17 cellular contexts compared by ENCODE assay signal in the genomic region with DNA sequence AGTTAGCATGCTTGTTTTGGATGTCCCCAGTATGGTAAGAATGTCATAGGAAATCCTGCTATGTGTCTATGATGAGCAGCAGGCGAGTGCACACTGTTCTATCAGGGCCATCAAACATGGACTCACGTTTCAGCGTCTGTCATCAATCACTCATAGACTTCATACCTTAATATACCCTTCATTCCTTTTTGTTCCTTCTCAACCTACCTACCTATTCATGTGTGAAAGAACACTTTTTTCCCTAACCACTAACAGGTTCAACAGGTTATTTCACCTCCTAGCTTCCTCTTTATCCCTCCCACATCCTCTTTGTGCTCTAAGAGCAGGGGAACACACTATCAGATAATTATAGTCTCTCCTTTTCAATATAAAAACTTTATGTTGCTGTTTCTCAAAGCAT.
DNase-seq lines count a peak whose midpoint lies in the region; ATAC-seq, FAIRE-seq and TF ChIP-seq lines count a peak whose summit lies in the region.
"Had no signal": no experiment of that assay in that cellular context is flagged by ENCODE, and none has a peak within 500 bp of the region (broad histone marks: within the 10 kb centered on the region; RNA-seq: fewer than 3 reads in every experiment).

No MANE protein-coding gene starts in this region.

- peak overlapping the region; percentile 52 for H3K4me2 ChIP-seq in keratinocyte (ENCODE audit: control insufficient read depth, extremely low read depth, insufficient read depth, low read depth, low read length)

- no peaks in the 10 kb centered on the region for H3K27me3 ChIP-seq in keratinocyte (ENCODE audit: control insufficient read depth, extremely low read depth, insufficient read depth, low read length)
- H3K27me3 ChIP-seq: SJSA1 had no signal

- no peak for ATAC-seq in GM18867 (IDR thresholded peaks at IDR 0.05; ENCODE audit: unreplicated experiment)

- DNase-seq in DMS153 treated with DMSO at 0.1 percent for 48 hours (lab: John Stamatoyannopoulos, UW; ENCODE audit: unreplicated experiment), result peak; percentile 44
- DNase-seq in Jurkat, Clone E6-1 (ENCODE audit: low read depth, low spot score), result peak; percentile 6
- DNase-seq in NCI-H69 (lab: John Stamatoyannopoulos, UW), result peak; percentile 62
- DNase-seq in keratinocyte (ENCODE audit: low read depth, low spot score), result no peak
- no peak for DNase-seq in GM03348 (ENCODE audit: low spot score)
- DNase-seq in urothelium cell line (ENCODE audit: low spot score), result no peak
- no peak for DNase-seq in hippocampal formation (lab: John Stamatoyannopoulos, UW)
- DNase-seq: activated CD4-positive, alpha-beta T cell treated with anti-CD3 and anti-CD28 coated beads, Interleukin-2, amount 50 U/mL, for 48 hours; activated T-cell treated with anti-CD3 and anti-CD28 coated beads, Interleukin-2, amount 50 U/mL, for 48 hours; COR-L47; NCI-H2081 treated with DMSO at 0.1 percent for 48 hours; retina; stimulated activated CD4-positive, alpha-beta T cell treated with anti-CD3 and anti-CD28 coated beads, Interleukin-1b, Interleukin-23, amount 100 ng/mL, for 48 hours had no signal

- no peaks in the 10 kb centered on the region for H3K9me3 ChIP-seq in keratinocyte (ENCODE audit: control insufficient read depth, low read depth, low read length)
- H3K9me3 ChIP-seq: SJSA1 had no signal

- TF ChIP-seq CTCF in keratinocyte (optimal IDR thresholded peaks at IDR 0.05 in 1 of 3, IDR thresholded peaks at IDR 0.05 in 1 of 3, conservative IDR thresholded peaks at IDR 0.05 in 1 of 3; ENCODE audit: extremely low read depth in 1 of 3, insufficient read depth in 2 of 3, low read length in 3 of 3), result no peak

- dilution Hi-C loops in keratinocyte (cut with MboI; ENCODE audit: extremely low pct_ligation_motif_present, low sequenced_read_pairs), result no loop called here

- H3K4me1 ChIP-seq in keratinocyte (ENCODE audit: control insufficient read depth, extremely low read depth, insufficient read depth, low read length), result peaks cover 13% of the 10 kb centered on the region
- H3K4me1 ChIP-seq: SJSA1 had no signal

- peaks cover 0 to 2% of the 10 kb centered on the region in 2 experiments for H3K36me3 ChIP-seq in keratinocyte (ENCODE audit: control insufficient read depth in 2 of 2, extremely low read depth in 1 of 2, insufficient read depth in 2 of 2, low read length in 2 of 2)
- H3K36me3 ChIP-seq: SJSA1 had no signal

- FAIRE-seq in keratinocyte (lab: Jason Lieb, UNC) (peak; percentile 82), urothelium cell line (lab: Jason Lieb, UNC) (no peak)
- FAIRE-seq: endometrium, frontal cortex had no signal

- no peaks in the 10 kb centered on the region for H3K79me2 ChIP-seq in keratinocyte (ENCODE audit: control insufficient read depth, insufficient read depth, low read length)

- H3K4me3 ChIP-seq in Jurkat, Clone E6-1 (ENCODE audit: low read length), result no peak overlapping the region
- H3K4me3 ChIP-seq in keratinocyte (ENCODE audit: control insufficient read depth in 2 of 3, extremely low read depth in 1 of 3, insufficient read depth in 2 of 3, low read depth in 1 of 3, low read length in 3 of 3), result no peak overlapping the region
- H3K4me3 ChIP-seq: SJSA1 had no signal

- no peak overlapping the region for H3K27ac ChIP-seq in keratinocyte (ENCODE audit: control insufficient read depth, insufficient read depth, low read length)
- H3K27ac ChIP-seq: SJSA1 had no signal

- H2AFZ ChIP-seq in keratinocyte (ENCODE audit: control insufficient read depth, low read length), result no peak overlapping the region

- H3K9me1 ChIP-seq in keratinocyte (ENCODE audit: control insufficient read depth, extremely low read depth, insufficient read depth, low read length), result no peaks in the 10 kb centered on the region

- no peaks in the 10 kb centered on the region for H4K20me1 ChIP-seq in keratinocyte (ENCODE audit: control insufficient read depth, extremely low read depth, insufficient read depth, low read length)

- H3K9ac ChIP-seq in keratinocyte (ENCODE audit: control insufficient read depth, extremely low read depth, insufficient read depth, low read length), result no peak overlapping the region

Comparison
In these comparisons a context has a peak if more than half of its experiments do, and no peak if none do; other contexts are left out.
1. DNase-seq: peak in DMS153 treated with DMSO at 0.1 percent for 48 hours (single experiment), Jurkat, Clone E6-1 (single experiment) and NCI-H69 (single experiment); none in keratinocyte (single experiment), GM03348 (single experiment), urothelium cell line (single experiment) and hippocampal formation (0 of 2).